In genomic region chr10:121002586-121003205, GRCh38 we compare ENCODE assay signal across 28 cellular contexts.
DNase-seq lines count a peak whose midpoint lies in the region; ATAC-seq, FAIRE-seq and TF ChIP-seq lines count a peak whose summit lies in the region.
"Had no signal": no experiment of that assay in that cellular context is flagged by ENCODE, and none has a peak within 500 bp of the region (broad histone marks: within the 10 kb centered on the region; RNA-seq: fewer than 3 reads in every experiment).

No MANE protein-coding gene starts in this region.

- no peak for TF ChIP-seq POLR2A in HepG2 (IDR thresholded peaks at IDR 0.05; ENCODE audit: insufficient read depth in 1 of 2, low read depth in 2 of 2, low read length in 2 of 2)
- no peak for TF ChIP-seq POLR2A in gastrocnemius medialis (IDR thresholded peaks at IDR 0.05)

- H3K4me3 ChIP-seq in Caco-2 (ENCODE audit: low read depth, low read length) (no peak overlapping the region), colonic mucosa (no peak overlapping the region), coronary artery (no peak overlapping the region), HepG2 (replicated peaks in 1 of 3; ENCODE audit: insufficient read depth in 1 of 3, low read depth in 2 of 3, low read length in 3 of 3) (no peak overlapping the region), gastrocnemius medialis (no peak overlapping the region)
- H3K4me3 ChIP-seq: GM23248, lung, neural progenitor cell, thoracic aorta had no signal

- H3K79me2 ChIP-seq in HepG2 (ENCODE audit: insufficient read depth, low read length): no peaks in the 10 kb centered on the region

- DNase-seq in Caco-2 (no peak), NCI-H146 (lab: John Stamatoyannopoulos, UW) (peak; percentile 58), colonic mucosa (peak; percentile 64), mucosa of gallbladder (ENCODE audit: low spot score) (peak; percentile 55), coronary artery (ENCODE audit: low spot score) (no peak), NCI-H1092 treated with DMSO at 0.1 percent for 48 hours (lab: John Stamatoyannopoulos, UW) (no peak), HepG2 (ENCODE audit: low spot score) (no peak), gastrocnemius medialis (no peak)
- DNase-seq: activated CD4-positive, alpha-beta T cell treated with anti-CD3 and anti-CD28 coated beads for 4 hours; activated effector memory CD4-positive, alpha-beta T cell treated with Interleukin-2 at 50 U/mL for 16 hours; activated T-cell treated with anti-CD3 and anti-CD28 coated beads for 4 hours; CD4-positive, alpha-beta memory T cell; DMS153; GM23248; head of caudate nucleus; IMR-90; NCI-H1105; NCI-H2029 treated with DMSO at 0.1 percent for 48 hours; NCI-H774; OCI-M1; posterior cingulate gyrus; Right ventricle myocardium superior; stimulated activated naive CD4-positive, alpha-beta T cell treated with Interleukin-2 at 50 U/mL for 16 hours had no signal

- no peak for FAIRE-seq in HepG2 (lab: Jason Lieb, UNC)
- FAIRE-seq: A204.1 had no signal

- TF ChIP-seq EP300 in HepG2 (IDR thresholded peaks at IDR 0.05; ENCODE audit: low read depth in 2 of 2, low read length in 2 of 2) (no peak), HepG2 (CRISPR knock-in tag; IDR thresholded peaks at IDR 0.05; ENCODE audit: borderline replicate concordance) (no peak)

- POLR2A ChIA-PET in Caco-2 (lab: Charles Lee) (interaction anchor here (0.6 kb wide), 1 partner anchor 35 kb away, joined by 3 read pairs; no protein-coding TSS in a partner anchor), HepG2 (lab: Yijun Ruan, JAX) (no interaction called here)

- H3K9me3 ChIP-seq in Caco-2 (peaks cover 41% of the 10 kb centered on the region), colonic mucosa (peaks cover 5% of the 10 kb centered on the region), HepG2 (ENCODE audit: low read length) (peaks cover 28% of the 10 kb centered on the region), gastrocnemius medialis (peaks cover 0 to 3% (median 0%) of the 10 kb centered on the region in 3 donors)

- H3K27me3 Mint-ChIP-seq in Caco-2 (ENCODE audit: insufficient read depth, unreplicated experiment): no peaks in the 10 kb centered on the region

- peaks cover 16% of the 10 kb centered on the region for H3K4me1 Mint-ChIP-seq in Caco-2 (ENCODE audit: low read depth, unreplicated experiment)
- H3K4me1 Mint-ChIP-seq: CD4-positive, alpha-beta memory T cell had no signal

- peaks cover 46% of the 10 kb centered on the region for H3K9me3 Mint-ChIP-seq in Caco-2 (ENCODE audit: unreplicated experiment)

- in situ Hi-C loops in HepG2 (cut with HindIII; ENCODE audit: extremely low pct_ligation_motif_present, low pct_unique_long_range_greater_than_20kb): no loop called here
- in situ Hi-C loops in gastrocnemius medialis (cut with MboI; ENCODE audit: low sequenced_read_pairs in 4 of 4): no loop called here

- no peak overlapping the region for H2AFZ ChIP-seq in HepG2 (ENCODE audit: low read length)
- H2AFZ ChIP-seq: GM23248, neural progenitor cell had no signal

- TF ChIP-seq RAD21 in HepG2 (CRISPR knock-in tag; IDR thresholded peaks at IDR 0.05): no peak

- H3K4me1 ChIP-seq in Caco-2: peaks cover 5% of the 10 kb centered on the region; the same call in 1 of the 2 replicates
- no peaks in the 10 kb centered on the region for H3K4me1 ChIP-seq in colonic mucosa
- H3K4me1 ChIP-seq in HepG2 (ENCODE audit: insufficient read depth, low read length): no peaks in the 10 kb centered on the region
- no peaks in the 10 kb centered on the region for H3K4me1 ChIP-seq in gastrocnemius medialis
- H3K4me1 ChIP-seq: neural progenitor cell had no signal

- H3K27ac ChIP-seq in colonic mucosa: no peak overlapping the region
- H3K27ac ChIP-seq in coronary artery: no peak overlapping the region
- H3K27ac ChIP-seq in HepG2 (ENCODE audit: extremely low read length, insufficient read depth, low read length): no peak overlapping the region
- H3K27ac ChIP-seq in gastrocnemius medialis: no peak overlapping the region
- H3K27ac ChIP-seq: GM23248, neural progenitor cell, thoracic aorta had no signal

- no peaks in the 10 kb centered on the region for H3K27me3 ChIP-seq in Caco-2 (replicated peaks; ENCODE audit: control insufficient read depth, insufficient read depth, low read length)
- H3K27me3 ChIP-seq in colonic mucosa: no peaks in the 10 kb centered on the region
- H3K27me3 ChIP-seq in HepG2 (ENCODE audit: control insufficient read depth in 1 of 2, insufficient read depth in 2 of 2, low read length in 2 of 2): peaks cover 1 to 2% of the 10 kb centered on the region in 2 experiments; a peak in 2 of 5 replicates
- no peaks in the 10 kb centered on the region for H3K27me3 ChIP-seq in gastrocnemius medialis
- H3K27me3 ChIP-seq: neural progenitor cell had no signal

- BruUV-seq in Caco-2 (replicated peaks; lab: Mats Ljungman, UMichigan) (no TSS peak), HepG2 (replicated peaks; lab: Mats Ljungman, UMichigan) (no TSS peak)

- WGBS in HepG2 (ENCODE audit: low lambda C conversion rate): 11% methylated on average over 6 of the region's 6 CpGs

- no peaks in the 10 kb centered on the region for H4K20me1 ChIP-seq in HepG2 (ENCODE audit: insufficient read depth, low read length)

- peak overlapping the region; percentile 43 for H3K27ac Mint-ChIP-seq in Caco-2 (ENCODE audit: unreplicated experiment)
- H3K27ac Mint-ChIP-seq: CD4-positive, alpha-beta memory T cell; neural progenitor cell had no signal

- intact Hi-C loops in Caco-2 (cut with micrococcal nuclease; ENCODE audit: unreplicated experiment) (no loop called here), colonic mucosa (cut with DNase I) (no loop called here), HepG2 (cut with micrococcal nuclease; ENCODE audit: unreplicated experiment) (no loop called here), gastrocnemius medialis (cut with DNase I; ENCODE audit: low total_unique reads) (no loop called here)

- no peak overlapping the region for H3K4me3 Mint-ChIP-seq in Caco-2 (ENCODE audit: unreplicated experiment)
- H3K4me3 Mint-ChIP-seq: CD4-positive, alpha-beta memory T cell; neural progenitor cell had no signal

- H3K36me3 ChIP-seq in Caco-2 (ENCODE audit: control insufficient read depth, insufficient read depth, low read length) (no peaks in the 10 kb centered on the region), colonic mucosa (no peaks in the 10 kb centered on the region), HepG2 (replicated peaks in 1 of 2; ENCODE audit: control insufficient read depth in 1 of 2, insufficient read depth in 2 of 2, low read length in 2 of 2) (no peaks in the 10 kb centered on the region), gastrocnemius medialis (no peaks in the 10 kb centered on the region)
- H3K36me3 ChIP-seq: thoracic aorta had no signal

- TF ChIP-seq CTCF in Caco-2 (IDR thresholded peaks at IDR 0.05; ENCODE audit: insufficient read depth in 1 of 2, low read depth in 1 of 2, low read length in 1 of 2, severe bottlenecking in 1 of 2, unreplicated experiment in 1 of 2) (no peak), colonic mucosa (IDR thresholded peaks at IDR 0.05) (no peak), coronary artery (IDR thresholded peaks at IDR 0.05) (no peak), HepG2 (CRISPR knock-in tag; IDR thresholded peaks at IDR 0.05) (no peak), gastrocnemius medialis (IDR thresholded peaks at IDR 0.05 in 4 of 5, conservative IDR thresholded peaks at IDR 0.05 in 1 of 5) (no peak)

- H3K36me3 Mint-ChIP-seq in Caco-2 (ENCODE audit: insufficient read depth, unreplicated experiment): no peaks in the 10 kb centered on the region
- H3K36me3 Mint-ChIP-seq: CD4-positive, alpha-beta memory T cell had no signal

- no peak overlapping the region for H3K9ac ChIP-seq in colonic mucosa (ENCODE audit: low read depth in 2 of 2, low read length in 2 of 2)
- no peak overlapping the region for H3K9ac ChIP-seq in HepG2 (ENCODE audit: insufficient read depth, low read depth, low read length)
- H3K9ac ChIP-seq: GM23248, neural progenitor cell had no signal

- CTCF ChIA-PET in Caco-2 (lab: Charles Lee): no interaction called here
- CTCF ChIA-PET in HepG2 (lab: Yijun Ruan, JAX; ENCODE audit: low intra/inter-chr PET ratio, low total read pairs): no interaction called here

- ATAC-seq in HepG2: no peak
- ATAC-seq in gastrocnemius medialis: no peak
- ATAC-seq: sciatic nerve had no signal

- H3K4me2 ChIP-seq in HepG2 (ENCODE audit: low read depth, low read length): no peak overlapping the region
- H3K4me2 ChIP-seq: neural progenitor cell had no signal

TF ChIP-seq in HepG2, 621 proteins besides CTCF, POLR2A, EP300 and RAD21 (continues in another document):
- TF ChIP-seq ZNF34 (CRISPR knock-in tag; IDR thresholded peaks at IDR 0.05; ENCODE audit: borderline replicate concordance) (no peak), REL (CRISPR knock-in tag; conservative IDR thresholded peaks at IDR 0.05) (no peak), SOX5 (CRISPR knock-in tag; IDR thresholded peaks at IDR 0.05; ENCODE audit: borderline replicate concordance) (no peak), ZNF335 (CRISPR knock-in tag; IDR thresholded peaks at IDR 0.05) (no peak), ZSCAN12 (CRISPR knock-in tag; IDR thresholded peaks at IDR 0.05) (no peak), GABPA (IDR thresholded peaks at IDR 0.05; ENCODE audit: low read depth, low read length) (no peak), GABPA (CRISPR knock-in tag; IDR thresholded peaks at IDR 0.05; ENCODE audit: low read depth) (no peak)

Comparison
In these comparisons a context has a peak if more than half of its experiments do, and no peak if none do; other contexts are left out.
1. DNase-seq: peak in NCI-H146 (single experiment), colonic mucosa (single experiment) and mucosa of gallbladder (single experiment); none in Caco-2 (0 of 2), coronary artery (single experiment), NCI-H1092 treated with DMSO at 0.1 percent for 48 hours (single experiment), HepG2 (single experiment) and gastrocnemius medialis (0 of 2).